ENCODE assay signal across 30 cellular contexts in the genomic region with DNA sequence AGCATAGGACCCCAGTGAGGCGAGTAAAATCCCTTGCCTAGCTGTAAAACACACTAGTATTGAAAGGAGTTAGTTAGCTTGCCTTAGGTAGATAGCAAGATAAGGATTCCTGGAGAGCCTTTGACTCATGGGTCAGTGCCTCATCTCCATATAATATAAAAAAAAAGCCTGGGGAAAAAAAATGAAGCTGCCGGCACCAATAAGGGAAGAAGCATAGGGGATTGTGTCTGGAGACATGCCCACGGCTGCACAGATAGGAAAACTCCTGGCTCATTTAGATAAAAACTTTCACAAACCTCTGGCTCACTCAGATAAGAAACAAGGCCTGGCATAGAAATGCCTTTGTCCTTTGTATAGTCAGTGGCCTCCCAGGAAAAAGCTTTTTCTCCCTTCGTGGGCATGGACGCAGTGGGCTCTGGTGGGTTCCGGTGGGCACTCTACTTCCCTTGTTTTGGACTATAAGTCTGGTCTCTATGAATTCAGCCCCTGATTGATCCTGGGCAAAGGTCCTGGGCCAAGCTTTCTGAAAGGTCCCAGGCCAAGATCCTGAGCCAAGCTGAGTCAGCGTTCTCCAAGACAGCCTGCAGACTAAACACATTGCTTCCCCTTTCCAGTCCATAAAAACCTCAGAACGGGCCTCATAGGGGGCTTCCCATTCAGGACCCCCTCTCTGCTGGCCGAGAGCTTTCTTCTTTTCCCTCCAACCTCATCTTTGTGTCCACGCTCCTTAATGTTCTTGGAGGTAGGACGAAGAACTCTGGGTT. TPM values are rescaled to one million over a fixed set of nuclear protein-coding genes. Genes with fewer than 3 reads are reported as not detected.
A peak's percentile ranks its signal among the peaks of the same experiment; 100 is the strongest.
DNase-seq lines count a peak whose midpoint lies in the region.
"Had no signal": no experiment of that assay in that cellular context is flagged by ENCODE, and none has a peak within 500 bp of the region (broad histone marks: within the 10 kb centered on the region; RNA-seq: fewer than 3 reads in every experiment).

No MANE protein-coding gene starts in this region.

- no peaks in the 10 kb centered on the region for H3K9me3 Mint-ChIP-seq in dendritic cell treated with granulocyte-macrophage colony-stimulating factor and Interleukin-4, amounts not matched to agents 40 ng/mL and 50 ng/mL, for 4 days
- H3K9me3 Mint-ChIP-seq: activated CD8-positive, alpha-beta T cell treated with anti-CD3 and anti-CD28 coated beads for 36 hours; activated naive CD4-positive, alpha-beta T cell treated with anti-CD3 and anti-CD28 coated beads, Interleukin-2, amount 50 U/mL, for 72 hours; activated T-helper 2 cell treated with anti-CD3 and anti-CD28 coated beads, Interferon-gamma antibody, Interleukin-2, Interleukin-4, amounts not matched to agents 10 μg/mL and 5 μg/mL and 100 μg/mL, durations not matched to agents 14 hours and 24 hours and 36 hours; neural crest cell had no signal

- no peak overlapping the region for H3K4ac ChIP-seq in mesendoderm (ENCODE audit: low read depth, low read length)

- H2BK15ac ChIP-seq in mesendoderm (replicated peaks; ENCODE audit: low read depth), result no peak overlapping the region

- H3K27ac ChIP-seq in mesendoderm (ENCODE audit: low read depth, low read length), result no peak overlapping the region
- H3K27ac ChIP-seq: breast epithelium, gastrocnemius medialis, ovary, PC-9, stomach, tibial artery had no signal

- H2BK120ac ChIP-seq in mesendoderm (ENCODE audit: low read depth, low read length), result no peak overlapping the region

- H3K4me3 ChIP-seq in mesendoderm (ENCODE audit: low read length), result no peak overlapping the region
- H3K4me3 ChIP-seq: breast epithelium, gastrocnemius medialis, GM23338, ovary, PC-9, stomach, tibial artery had no signal

- H3K4me1 Mint-ChIP-seq in dendritic cell treated with granulocyte-macrophage colony-stimulating factor and Interleukin-4, amounts not matched to agents 40 ng/mL and 50 ng/mL, for 4 days (ENCODE audit: low read depth), result peaks cover 20% of the 10 kb centered on the region
- H3K4me1 Mint-ChIP-seq: GM23338 had no signal

- H3K27me3 ChIP-seq in mesendoderm (ENCODE audit: insufficient read depth, low read length, poor library complexity), result no peaks in the 10 kb centered on the region
- H3K27me3 ChIP-seq: gastrocnemius medialis, ovary had no signal

- H3K4me3 Mint-ChIP-seq in dendritic cell treated with granulocyte-macrophage colony-stimulating factor and Interleukin-4, amounts not matched to agents 40 ng/mL and 50 ng/mL, for 4 days, result no peak overlapping the region
- H3K4me3 Mint-ChIP-seq: activated CD8-positive, alpha-beta T cell treated with anti-CD3 and anti-CD28 coated beads for 36 hours; GM23338; neural crest cell; T-helper 17 cell had no signal

- H3K36me3 Mint-ChIP-seq in dendritic cell treated with granulocyte-macrophage colony-stimulating factor and Interleukin-4, amounts not matched to agents 40 ng/mL and 50 ng/mL, for 4 days (ENCODE audit: low read depth), result no peaks in the 10 kb centered on the region
- H3K36me3 Mint-ChIP-seq: activated naive CD4-positive, alpha-beta T cell treated with anti-CD3 and anti-CD28 coated beads, Interleukin-2, amount 50 U/mL, for 72 hours had no signal

- no peaks in the 10 kb centered on the region for H3K79me1 ChIP-seq in mesendoderm (ENCODE audit: low read length)

- no peak overlapping the region for H3K18ac ChIP-seq in mesendoderm (ENCODE audit: low read length)

- peak; percentile 86 for DNase-seq in OCI-M2 (lab: John Stamatoyannopoulos, UW; ENCODE audit: unreplicated experiment)
- peak; percentile 3 for DNase-seq in mesendoderm
- no peak for DNase-seq in NCI-H146 treated with DMSO at 0.1 percent for 48 hours (lab: John Stamatoyannopoulos, UW; ENCODE audit: unreplicated experiment)
- DNase-seq in stimulated activated CD4-positive, alpha-beta T cell treated with anti-CD3 and anti-CD28 coated beads, Interleukin-15, amount 100 ng/mL, for 24 hours, result no peak
- no peak for DNase-seq in stimulated activated CD4-positive, alpha-beta T cell treated with anti-CD3 and anti-CD28 coated beads, Interleukin-4, amount 100 ng/mL, for 1 hour
- DNase-seq in kidney glomerular epithelial cell (lab: John Stamatoyannopoulos, UW), result no peak
- DNase-seq: activated CD8-positive, alpha-beta T cell treated with anti-CD3 and anti-CD28 coated beads for 36 hours; activated T-cell treated with anti-CD3 and anti-CD28 coated beads for 4 hours; Calu3; gastrocnemius medialis; hippocampal formation; mammary epithelial cell; NCI-H2029; NCI-H2227 treated with DMSO at 0.1 percent for 48 hours; NCI-H526; ovary; SK-N-SH; stimulated activated CD4-positive, alpha-beta T cell treated with anti-CD3 and anti-CD28 coated beads, Interleukin-2, amount 100 ng/mL, for 24 hours; stimulated activated CD8-positive, alpha-beta memory T cell treated with anti-CD3 and anti-CD28 coated beads, Interleukin-4, amount 100 ng/mL, for 48 hours; stomach; T-helper 17 cell had no signal

- H4K5ac ChIP-seq in mesendoderm (ENCODE audit: low read length), result no peak overlapping the region

- intact Hi-C loops in dendritic cell treated with granulocyte-macrophage colony-stimulating factor and Interleukin-4, amounts not matched to agents 40 ng/mL and 50 ng/mL, for 4 days (cut with micrococcal nuclease), result no loop called here

- no peak overlapping the region for H2BK5ac ChIP-seq in mesendoderm (ENCODE audit: low read length)

- no peak overlapping the region for H3K23ac ChIP-seq in mesendoderm (ENCODE audit: low read length)

- H3K9ac ChIP-seq in mesendoderm (ENCODE audit: low read length), result no peak overlapping the region
- H3K9ac ChIP-seq: SK-N-SH had no signal

- H3K56ac ChIP-seq in mesendoderm (ENCODE audit: low read length), result no peak overlapping the region

- H3K4me2 ChIP-seq in mesendoderm (ENCODE audit: low read length), result no peak overlapping the region
- H3K4me2 ChIP-seq: GM23338, PC-9, SK-N-SH had no signal

- H4K8ac ChIP-seq in mesendoderm (ENCODE audit: low read depth, low read length), result no peak overlapping the region

- peak overlapping the region; percentile 16 for H3K27ac Mint-ChIP-seq in dendritic cell treated with granulocyte-macrophage colony-stimulating factor and Interleukin-4, amounts not matched to agents 40 ng/mL and 50 ng/mL, for 4 days
- H3K27ac Mint-ChIP-seq: activated CD8-positive, alpha-beta T cell treated with anti-CD3 and anti-CD28 coated beads for 36 hours; activated naive CD4-positive, alpha-beta T cell treated with anti-CD3 and anti-CD28 coated beads, Interleukin-2, amount 50 U/mL, for 72 hours; activated T-helper 2 cell treated with anti-CD3 and anti-CD28 coated beads, Interferon-gamma antibody, Interleukin-2, Interleukin-4, amounts not matched to agents 10 μg/mL and 5 μg/mL and 100 μg/mL, durations not matched to agents 14 hours and 24 hours and 36 hours; GM23338; T-helper 17 cell had no signal

- no peaks in the 10 kb centered on the region for H3K36me3 ChIP-seq in mesendoderm (ENCODE audit: control insufficient read depth, insufficient read depth, low read length)
- H3K36me3 ChIP-seq: breast epithelium, gastrocnemius medialis, ovary, stomach, tibial artery had no signal

- H3K27me3 Mint-ChIP-seq in dendritic cell treated with granulocyte-macrophage colony-stimulating factor and Interleukin-4, amounts not matched to agents 40 ng/mL and 50 ng/mL, for 4 days, result peaks cover 27% of the 10 kb centered on the region

- no peak overlapping the region for H2AK5ac ChIP-seq in mesendoderm (ENCODE audit: low read length)

- H3K79me2 ChIP-seq in mesendoderm (ENCODE audit: control insufficient read depth, insufficient read depth, low read length), result no peaks in the 10 kb centered on the region

- H3K4me1 ChIP-seq in mesendoderm (ENCODE audit: control insufficient read depth, low read depth, low read length), result no peaks in the 10 kb centered on the region
- H3K4me1 ChIP-seq: breast epithelium, gastrocnemius medialis, tibial artery had no signal

- WGBS in mesendoderm (ENCODE audit: extremely low coverage, insufficient coverage, low lambda C conversion rate), result no CpG with 5 or more reads among the region's 11 CpGs

RNA-seq across cellular contexts. Expression of gene OR7A17, which starts 4.9 kb away (rescaled TPM):
- not detected for polyA plus RNA-seq in mesendoderm (2013, experiment 1 of 2)
- not detected for polyA plus RNA-seq in mesendoderm (2013, experiment 2 of 2)
- polyA plus RNA-seq: fibroblast of lung, GM23338, mammary epithelial cell, ovary, SK-N-SH, stomach had no signal

RNA-seq across cellular contexts. Expression of gene OR7A10, which starts 42.1 kb away (rescaled TPM):
- polyA plus RNA-seq in mesendoderm (2013, experiment 1 of 2), result not detected
- polyA plus RNA-seq in mesendoderm (2013, experiment 2 of 2), result not detected
- polyA plus RNA-seq: fibroblast of lung, GM23338, mammary epithelial cell, ovary, SK-N-SH, stomach had no signal

RNA-seq across cellular contexts. Expression of gene OR7C2, which starts 50.5 kb away (rescaled TPM):
- polyA plus RNA-seq in mesendoderm (2013, experiment 1 of 2), result not detected
- not detected for polyA plus RNA-seq in mesendoderm (2013, experiment 2 of 2)
- polyA plus RNA-seq: fibroblast of lung, GM23338, mammary epithelial cell, ovary, SK-N-SH, stomach had no signal

RNA-seq across cellular contexts. Expression of gene OR7A5, which starts 55.8 kb away (rescaled TPM):
- not detected for polyA plus RNA-seq in mesendoderm (2013, experiment 1 of 2)
- not detected for polyA plus RNA-seq in mesendoderm (2013, experiment 2 of 2)
- polyA plus RNA-seq: fibroblast of lung, GM23338, ovary, SK-N-SH, stomach had no signal

RNA-seq across cellular contexts. Expression of gene OR7C1, which starts 55.8 kb away (rescaled TPM):
- polyA plus RNA-seq in mesendoderm (2013, experiment 1 of 2), result not detected
- not detected for polyA plus RNA-seq in mesendoderm (2013, experiment 2 of 2)
- polyA plus RNA-seq: fibroblast of lung, SK-N-SH, stomach had no signal

Comparison
In these comparisons a context has a peak if more than half of its experiments do, and no peak if none do; other contexts are left out.
1. DNase-seq: peak in OCI-M2 (single experiment) and mesendoderm (single experiment); none in NCI-H146 treated with DMSO at 0.1 percent for 48 hours (single experiment), stimulated activated CD4-positive, alpha-beta T cell treated with anti-CD3 and anti-CD28 coated beads, Interleukin-15, amount 100 ng/mL, for 24 hours (single experiment), stimulated activated CD4-positive, alpha-beta T cell treated with anti-CD3 and anti-CD28 coated beads, Interleukin-4, amount 100 ng/mL, for 1 hour (single experiment) and kidney glomerular epithelial cell (single experiment).